8 cellular contexts compared by ENCODE assay signal in genomic region chr16:29288711-29289523, GRCh38.
DNase-seq lines count a peak whose midpoint lies in the region; ATAC-seq and TF ChIP-seq lines count a peak whose summit lies in the region.
"Not testable (repeated sequence)": the region's sequence is repeated elsewhere in the genome, so short reads cannot be mapped to it uniquely, and the experiment has no call there.

No MANE protein-coding gene starts in this region.

- H3K4me3 Mint-ChIP-seq in Caco-2 (ENCODE audit: unreplicated experiment) = not testable (repeated sequence)
- H3K4me3 Mint-ChIP-seq in natural killer cell = peak overlapping the region; percentile 52

- H3K36me3 Mint-ChIP-seq in Caco-2 (ENCODE audit: insufficient read depth, unreplicated experiment); natural killer cell: not testable (repeated sequence)

- H3K9me3 ChIP-seq in Caco-2, MG63, breast epithelium, upper lobe of right lung: not testable (repeated sequence)

- not testable (repeated sequence) for H3K27ac Mint-ChIP-seq in Caco-2 (ENCODE audit: unreplicated experiment)
- H3K27ac Mint-ChIP-seq in natural killer cell = peak overlapping the region in 1 of 2 donors; percentile 95

- not testable (repeated sequence) for H3K27me3 Mint-ChIP-seq in Caco-2 (ENCODE audit: insufficient read depth, unreplicated experiment); natural killer cell (ENCODE audit: low read depth in 2 of 2)

- intact Hi-C loops in Caco-2 (cut with micrococcal nuclease; ENCODE audit: unreplicated experiment); breast epithelium (cut with DNase I; ENCODE audit: low total_unique reads); natural killer cell (cut with micrococcal nuclease); sciatic nerve (cut with DNase I); upper lobe of right lung (cut with DNase I): not testable (repeated sequence)

- not testable (repeated sequence) for TF ChIP-seq POLR2A in breast epithelium (IDR thresholded peaks at IDR 0.05)

- H3K36me3 ChIP-seq in Caco-2 (ENCODE audit: control insufficient read depth, insufficient read depth, low read length); MG63; breast epithelium; upper lobe of right lung: not testable (repeated sequence)

- not testable (repeated sequence) for H3K4me1 ChIP-seq in Caco-2, breast epithelium, upper lobe of right lung

- not testable (repeated sequence) for H3K4me3 ChIP-seq in Caco-2 (ENCODE audit: low read depth, low read length); MG63; breast epithelium; fibroblast of villous mesenchyme (ENCODE audit: low read depth, low read length); upper lobe of right lung

- H3K4me1 Mint-ChIP-seq in Caco-2 (ENCODE audit: low read depth, unreplicated experiment) (peaks cover 11% of the 10 kb centered on the region), natural killer cell (peaks cover 0 to 13% of the 10 kb centered on the region in 2 donors)

- DNase-seq in Caco-2 (peak; percentile 25 to 74), MG63 (peak; percentile 16), fibroblast of villous mesenchyme (ENCODE audit: low read depth) (peak; percentile 99), kidney glomerular epithelial cell (lab: John Stamatoyannopoulos, UW) (peak; percentile 76), upper lobe of right lung (peak; percentile 52)
- DNase-seq in breast epithelium (ENCODE audit: low spot score in 2 of 2); natural killer cell; sciatic nerve (ENCODE audit: low spot score): not testable (repeated sequence)

- H3K27ac ChIP-seq in breast epithelium = peak overlapping the region; percentile 84 to 89
- H3K27ac ChIP-seq in upper lobe of right lung = not testable (repeated sequence)

- CTCF ChIA-PET in Caco-2 (lab: Charles Lee) = not testable (repeated sequence)

- not testable (repeated sequence) for H3K9me3 Mint-ChIP-seq in Caco-2 (ENCODE audit: unreplicated experiment); natural killer cell

- BruUV-seq in Caco-2 (replicated peaks; lab: Mats Ljungman, UMichigan) = not testable (repeated sequence)

- H3K27me3 ChIP-seq in Caco-2 (replicated peaks; ENCODE audit: control insufficient read depth, insufficient read depth, low read length); MG63; breast epithelium; upper lobe of right lung: not testable (repeated sequence)

- POLR2A ChIA-PET in Caco-2 (lab: Charles Lee) = not testable (repeated sequence)

- not testable (repeated sequence) for TF ChIP-seq CTCF in Caco-2 (IDR thresholded peaks at IDR 0.05; ENCODE audit: insufficient read depth in 1 of 2, low read depth in 1 of 2, low read length in 1 of 2, severe bottlenecking in 1 of 2, unreplicated experiment in 1 of 2); breast epithelium (IDR thresholded peaks at IDR 0.05); fibroblast of villous mesenchyme (IDR thresholded peaks at IDR 0.05; ENCODE audit: insufficient read depth, low read depth, low read length); natural killer cell (IDR thresholded peaks at IDR 0.05); upper lobe of right lung (IDR thresholded peaks at IDR 0.05)

- not testable (repeated sequence) for ATAC-seq in natural killer cell, upper lobe of right lung
- peak; percentile 66 for ATAC-seq in sciatic nerve
